ENCODE assay signal across 11 cellular contexts in the genomic region with DNA sequence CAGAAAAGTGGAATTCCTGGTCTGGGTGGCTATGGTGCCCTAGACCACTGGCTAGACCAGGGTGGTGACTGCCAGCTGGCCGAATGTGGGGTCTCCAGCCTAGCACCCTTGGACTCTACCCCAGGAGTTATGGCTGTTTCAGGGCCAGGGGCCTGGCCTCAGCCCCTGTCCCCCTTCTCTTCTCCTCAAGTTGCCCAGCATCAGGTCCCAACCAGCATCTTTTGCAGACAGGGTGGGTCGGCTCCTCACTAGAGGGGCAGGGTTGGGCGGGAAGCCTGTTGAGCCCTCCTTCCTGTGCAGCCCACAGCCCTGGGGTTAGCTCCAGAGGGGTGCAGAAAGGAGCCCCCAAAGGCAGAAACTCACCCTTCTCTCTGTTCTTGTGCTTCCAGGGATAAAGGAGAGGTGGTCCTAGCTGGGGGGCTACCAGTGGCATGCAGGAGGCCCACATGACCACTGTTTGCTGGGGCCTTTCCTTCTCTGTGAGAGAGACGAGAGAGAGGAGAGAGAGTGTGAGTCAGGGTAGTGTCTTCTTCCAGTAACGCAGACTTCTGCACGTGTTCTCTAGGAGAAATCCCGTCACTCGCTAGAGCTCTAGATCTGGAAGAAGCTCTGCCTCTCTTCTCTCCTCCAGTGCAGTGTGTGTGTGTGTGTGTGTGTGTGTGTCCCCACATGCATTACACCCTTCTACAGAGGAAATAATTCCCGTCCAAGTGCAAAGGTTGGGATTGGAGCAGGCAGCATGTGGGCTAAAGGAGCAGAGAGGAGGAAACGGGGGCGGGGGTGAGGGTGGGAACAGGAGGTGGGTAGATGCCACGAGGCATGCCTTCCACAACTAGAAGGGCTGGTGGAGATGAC.
DNase-seq lines count a peak whose midpoint lies in the region; ATAC-seq and TF ChIP-seq lines count a peak whose summit lies in the region.
"Had no signal": no experiment of that assay in that cellular context is flagged by ENCODE, and none has a peak within 500 bp of the region (broad histone marks: within the 10 kb centered on the region; RNA-seq: fewer than 3 reads in every experiment).

No MANE protein-coding gene starts in this region.

- H3K36me3 Mint-ChIP-seq in CD14-positive monocyte (peaks cover 0 to 4% of the 10 kb centered on the region in 2 donors), nephron (ENCODE audit: low read depth) (no peaks in the 10 kb centered on the region)

- H3F3A ChIP-seq in Loucy (ENCODE audit: low read depth) = no peaks in the 10 kb centered on the region

- H3K27me3 ChIP-seq in Loucy (ENCODE audit: insufficient read depth, low read length, poor library complexity, severe bottlenecking) = no peaks in the 10 kb centered on the region
- H3K27me3 ChIP-seq in HAP-1 (ENCODE audit: low read depth) = no peaks in the 10 kb centered on the region
- H3K27me3 ChIP-seq: SJSA1 had no signal

- H3K4me1 ChIP-seq in Loucy (ENCODE audit: insufficient read depth, low read length, poor library complexity, severe bottlenecking) = peaks cover 34% of the 10 kb centered on the region
- H3K4me1 ChIP-seq in HAP-1 = no peaks in the 10 kb centered on the region

- H3K4me1 Mint-ChIP-seq in CD14-positive monocyte = peaks cover 5% of the 10 kb centered on the region
- H3K4me1 Mint-ChIP-seq in nephron = peaks cover 48% of the 10 kb centered on the region

- H3K79me2 ChIP-seq in Loucy (ENCODE audit: insufficient read depth, low read length) = peaks cover 28% of the 10 kb centered on the region; the same call in 1 of the 2 replicates

- no peaks in the 10 kb centered on the region for H3K9me2 ChIP-seq in Loucy (replicated peaks; ENCODE audit: low read depth, low read length)

- H3K36me3 ChIP-seq in Loucy (ENCODE audit: insufficient read depth, low read length) = no peaks in the 10 kb centered on the region
- H3K36me3 ChIP-seq in HAP-1 (replicated peaks) = no peaks in the 10 kb centered on the region

- DNase-seq in CD14-positive monocyte (ENCODE audit: low spot score) (peak; percentile 35), fibroblast of the aortic adventitia (ENCODE audit: low read depth) (peak; percentile 77), HAP-1 (ENCODE audit: low spot score in 2 of 2) (no peak), NOMO-1 (lab: John Stamatoyannopoulos, UW; ENCODE audit: unreplicated experiment in 2 of 2) (no peak), NCI-H226 (no peak)
- DNase-seq: endodermal cell; stimulated activated CD4-positive, alpha-beta T cell treated with anti-CD3 and anti-CD28 coated beads, Interleukin-4, amount 100 ng/mL, for 1 hour had no signal

- H3K9ac ChIP-seq in Loucy (ENCODE audit: low read depth, low read length, poor library complexity, severe bottlenecking) = peak overlapping the region; percentile 55

- H3K4me3 ChIP-seq in Loucy (ENCODE audit: low read length, poor library complexity, severe bottlenecking) = no peak overlapping the region
- no peak overlapping the region for H3K4me3 ChIP-seq in fibroblast of the aortic adventitia (ENCODE audit: low read depth, low read length)
- H3K4me3 ChIP-seq in HAP-1 = no peak overlapping the region
- H3K4me3 ChIP-seq: SJSA1 had no signal

- no peak for ATAC-seq in GM18858 (IDR thresholded peaks at IDR 0.05; ENCODE audit: unreplicated experiment)

- in situ Hi-C loops in HAP-1 (cut with MboI; ENCODE audit: low sequenced_read_pairs) = no loop called here

- no peak overlapping the region for H3K4me3 Mint-ChIP-seq in CD14-positive monocyte
- peak overlapping the region in 1 of 3 experiments; percentile 38 for H3K4me3 Mint-ChIP-seq in nephron
- H3K4me3 Mint-ChIP-seq: endodermal cell had no signal

- no peak overlapping the region for H3K4me2 ChIP-seq in Loucy (ENCODE audit: low read depth, low read length, poor library complexity, severe bottlenecking)

- H2AFZ ChIP-seq in Loucy (ENCODE audit: low read length) = no peak overlapping the region

- H3K27ac Mint-ChIP-seq in CD14-positive monocyte = peak overlapping the region in 1 of 7 donors; percentile 4
- peak overlapping the region; percentile 80 to 93 (median 85) for H3K27ac Mint-ChIP-seq in nephron
- H3K27ac Mint-ChIP-seq: endodermal cell had no signal

- H4K20me1 ChIP-seq in Loucy (ENCODE audit: insufficient read depth, low read length, poor library complexity, severe bottlenecking) = no peaks in the 10 kb centered on the region

- H3K9me3 Mint-ChIP-seq in CD14-positive monocyte (peaks cover 0 to 8% (median 0%) of the 10 kb centered on the region in 7 donors), nephron (no peaks in the 10 kb centered on the region)
- H3K9me3 Mint-ChIP-seq: endodermal cell had no signal

- intact Hi-C loops in CD14-positive monocyte (cut with micrococcal nuclease) = no loop called here

- H3K9me3 ChIP-seq in Loucy (ENCODE audit: insufficient read depth, low read depth, low read length) = no peaks in the 10 kb centered on the region
- H3K9me3 ChIP-seq in HAP-1 = no peaks in the 10 kb centered on the region
- H3K9me3 ChIP-seq: SJSA1 had no signal

- H3K27me3 Mint-ChIP-seq in CD14-positive monocyte (ENCODE audit: low read depth in 3 of 3) (no peaks in the 10 kb centered on the region), nephron (ENCODE audit: low read depth) (no peaks in the 10 kb centered on the region)

- no peak for TF ChIP-seq CTCF in CD14-positive monocyte (IDR thresholded peaks at IDR 0.05)
- TF ChIP-seq CTCF in Loucy (conservative IDR thresholded peaks at IDR 0.05; ENCODE audit: low read length) = no peak
- no peak for TF ChIP-seq CTCF in fibroblast of the aortic adventitia (IDR thresholded peaks at IDR 0.05; ENCODE audit: insufficient read depth, low read length)
- TF ChIP-seq CTCF in nephron (IDR thresholded peaks at IDR 0.05; ENCODE audit: unreplicated experiment in 3 of 3) = no peak

Comparison
In these comparisons a context has a peak if more than half of its experiments do, and no peak if none do; other contexts are left out.
1. DNase-seq: peak in CD14-positive monocyte (single experiment) and fibroblast of the aortic adventitia (single experiment); none in HAP-1 (0 of 2), NOMO-1 (0 of 2) and NCI-H226 (single experiment).